Comparison of ENCODE assay signal across 1 cellular context in genomic region chr19:41859618-41860418, GRCh38.
A peak's percentile ranks its signal among the peaks of the same experiment; 100 is the strongest.
TF ChIP-seq lines count a peak whose summit lies in the region.

Gene RPS19, plus strand, starts transcription at chr19:41860255. Its CDS starts 520 bp downstream, at chr19:41860775.

TF ChIP-seq in HepG2, 621 proteins besides CTCF, POLR2A, EP300 and RAD21 (continued from another document and continues in another):
- TF ChIP-seq ZBTB40 (IDR thresholded peaks at IDR 0.05) (peak; percentile 43; the same call in 1 of the 2 replicates), ZBTB40 (CRISPR knock-in tag; IDR thresholded peaks at IDR 0.05) (peak; percentile 80), ZNF724P (CRISPR knock-in tag; IDR thresholded peaks at IDR 0.05; ENCODE audit: borderline replicate concordance) (peak; percentile 80; the same call in 1 of the 2 replicates), SIN3A (IDR thresholded peaks at IDR 0.05; ENCODE audit: borderline replicate concordance, low read depth, low read length) (peak; percentile 93; the same call in 1 of the 2 replicates), RCOR2 (CRISPR knock-in tag; IDR thresholded peaks at IDR 0.05) (peak; percentile 37; the same call in 1 of the 2 replicates), CAMTA2 (CRISPR knock-in tag; IDR thresholded peaks at IDR 0.05; ENCODE audit: borderline replicate concordance) (0 out of 2 replicates have a peak, but pooled peaks have one; percentile 60), SAP130 (CRISPR knock-in tag; IDR thresholded peaks at IDR 0.05; ENCODE audit: low read depth) (peak; percentile 92), NCOR1 (IDR thresholded peaks at IDR 0.05; ENCODE audit: borderline replicate concordance, low read length) (peak; percentile 40; the same call in 1 of the 2 replicates), ARID4A (CRISPR knock-in tag; IDR thresholded peaks at IDR 0.05; ENCODE audit: borderline replicate concordance) (peak; percentile 90; the same call in 1 of the 2 replicates), ZNF335 (CRISPR knock-in tag; IDR thresholded peaks at IDR 0.05) (peak; percentile 58; the same call in 1 of the 2 replicates), REPIN1 (CRISPR knock-in tag; IDR thresholded peaks at IDR 0.05; ENCODE audit: borderline replicate concordance, low read depth) (peak; percentile 86), TRIM24 (CRISPR knock-in tag; IDR thresholded peaks at IDR 0.05) (no peak), ZNF296 (CRISPR knock-in tag; conservative IDR thresholded peaks at IDR 0.05) (no peak), ZNF768 (CRISPR knock-in tag; IDR thresholded peaks at IDR 0.05) (peak; percentile 62), ZNF761 (CRISPR knock-in tag; conservative IDR thresholded peaks at IDR 0.05) (no peak), PTBP1 (IDR thresholded peaks at IDR 0.05; ENCODE audit: low read depth, low read length, poor library complexity, severe bottlenecking) (no peak), ZNF605 (CRISPR knock-in tag; IDR thresholded peaks at IDR 0.05) (peak; percentile 78; the same call in 1 of the 2 replicates), ZNF292 (CRISPR knock-in tag; IDR thresholded peaks at IDR 0.05; ENCODE audit: borderline replicate concordance, low read depth) (no peak), ZNF3 (CRISPR knock-in tag; IDR thresholded peaks at IDR 0.05) (no peak), ZBTB42 (CRISPR knock-in tag; IDR thresholded peaks at IDR 0.05) (no peak; the same call in 1 of the 2 replicates), ZNF230 (CRISPR knock-in tag; IDR thresholded peaks at IDR 0.05) (peak; percentile 51; the same call in 1 of the 2 replicates), ZNF749 (CRISPR knock-in tag; IDR thresholded peaks at IDR 0.05; ENCODE audit: borderline replicate concordance) (no peak), HIVEP1 (CRISPR knock-in tag; IDR thresholded peaks at IDR 0.05) (peak; percentile 59; the same call in 1 of the 2 replicates), BCLAF1 (IDR thresholded peaks at IDR 0.05) (no peak)
- TF ChIP-seq, protein P1, sequence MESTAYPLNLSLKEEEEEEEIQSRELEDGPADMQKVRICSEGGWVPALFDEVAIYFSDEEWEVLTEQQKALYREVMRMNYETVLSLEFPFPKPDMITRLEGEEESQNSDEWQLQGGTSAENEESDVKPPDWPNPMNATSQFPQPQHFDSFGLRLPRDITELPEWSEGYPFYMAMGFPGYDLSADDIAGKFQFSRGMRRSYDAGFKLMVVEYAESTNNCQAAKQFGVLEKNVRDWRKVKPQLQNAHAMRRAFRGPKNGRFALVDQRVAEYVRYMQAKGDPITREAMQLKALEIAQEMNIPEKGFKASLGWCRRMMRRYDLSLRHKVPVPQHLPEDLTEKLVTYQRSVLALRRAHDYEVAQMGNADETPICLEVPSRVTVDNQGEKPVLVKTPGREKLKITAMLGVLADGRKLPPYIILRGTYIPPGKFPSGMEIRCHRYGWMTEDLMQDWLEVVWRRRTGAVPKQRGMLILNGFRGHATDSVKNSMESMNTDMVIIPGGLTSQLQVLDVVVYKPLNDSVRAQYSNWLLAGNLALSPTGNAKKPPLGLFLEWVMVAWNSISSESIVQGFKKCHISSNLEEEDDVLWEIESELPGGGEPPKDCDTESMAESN (CRISPR knock-in tag; conservative IDR thresholded peaks at IDR 0.05): peak; percentile 61
- TF ChIP-seq, protein P2, sequence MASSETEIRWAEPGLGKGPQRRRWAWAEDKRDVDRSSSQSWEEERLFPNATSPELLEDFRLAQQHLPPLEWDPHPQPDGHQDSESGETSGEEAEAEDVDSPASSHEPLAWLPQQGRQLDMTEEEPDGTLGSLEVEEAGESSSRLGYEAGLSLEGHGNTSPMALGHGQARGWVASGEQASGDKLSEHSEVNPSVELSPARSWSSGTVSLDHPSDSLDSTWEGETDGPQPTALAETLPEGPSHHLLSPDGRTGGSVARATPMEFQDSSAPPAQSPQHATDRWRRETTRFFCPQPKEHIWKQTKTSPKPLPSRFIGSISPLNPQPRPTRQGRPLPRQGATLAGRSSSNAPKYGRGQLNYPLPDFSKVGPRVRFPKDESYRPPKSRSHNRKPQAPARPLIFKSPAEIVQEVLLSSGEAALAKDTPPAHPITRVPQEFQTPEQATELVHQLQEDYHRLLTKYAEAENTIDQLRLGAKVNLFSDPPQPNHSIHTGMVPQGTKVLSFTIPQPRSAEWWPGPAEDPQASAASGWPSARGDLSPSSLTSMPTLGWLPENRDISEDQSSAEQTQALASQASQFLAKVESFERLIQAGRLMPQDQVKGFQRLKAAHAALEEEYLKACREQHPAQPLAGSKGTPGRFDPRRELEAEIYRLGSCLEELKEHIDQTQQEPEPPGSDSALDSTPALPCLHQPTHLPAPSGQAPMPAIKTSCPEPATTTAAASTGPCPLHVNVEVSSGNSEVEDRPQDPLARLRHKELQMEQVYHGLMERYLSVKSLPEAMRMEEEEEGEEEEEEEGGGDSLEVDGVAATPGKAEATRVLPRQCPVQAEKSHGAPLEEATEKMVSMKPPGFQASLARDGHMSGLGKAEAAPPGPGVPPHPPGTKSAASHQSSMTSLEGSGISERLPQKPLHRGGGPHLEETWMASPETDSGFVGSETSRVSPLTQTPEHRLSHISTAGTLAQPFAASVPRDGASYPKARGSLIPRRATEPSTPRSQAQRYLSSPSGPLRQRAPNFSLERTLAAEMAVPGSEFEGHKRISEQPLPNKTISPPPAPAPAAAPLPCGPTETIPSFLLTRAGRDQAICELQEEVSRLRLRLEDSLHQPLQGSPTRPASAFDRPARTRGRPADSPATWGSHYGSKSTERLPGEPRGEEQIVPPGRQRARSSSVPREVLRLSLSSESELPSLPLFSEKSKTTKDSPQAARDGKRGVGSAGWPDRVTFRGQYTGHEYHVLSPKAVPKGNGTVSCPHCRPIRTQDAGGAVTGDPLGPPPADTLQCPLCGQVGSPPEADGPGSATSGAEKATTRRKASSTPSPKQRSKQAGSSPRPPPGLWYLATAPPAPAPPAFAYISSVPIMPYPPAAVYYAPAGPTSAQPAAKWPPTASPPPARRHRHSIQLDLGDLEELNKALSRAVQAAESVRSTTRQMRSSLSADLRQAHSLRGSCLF (CRISPR knock-in tag; IDR thresholded peaks at IDR 0.05; ENCODE audit: borderline replicate concordance): no peak; the same call in 1 of the 2 replicates
